8 cellular contexts compared by ENCODE assay signal in genomic region chr2:240893363-240893828, GRCh38. TPM values are rescaled to one million over a fixed set of nuclear protein-coding genes. Genes with fewer than 3 reads are reported as not detected.
DNase-seq lines count a peak whose midpoint lies in the region; TF ChIP-seq lines count a peak whose summit lies in the region.

No MANE protein-coding gene starts in this region.

- H3K36me3 ChIP-seq in OCI-LY3 (replicated peaks; ENCODE audit: low read depth, low read length) = no peaks in the 10 kb centered on the region

- TF ChIP-seq CTCF in OCI-LY3 (IDR thresholded peaks at IDR 0.05; ENCODE audit: low read depth, low read length) (no peak), fibroblast of the aortic adventitia (IDR thresholded peaks at IDR 0.05; ENCODE audit: insufficient read depth, low read length) (no peak)

- DNase-seq in NCI-H2227 (lab: John Stamatoyannopoulos, UW; ENCODE audit: unreplicated experiment) (peak; percentile 19), NCI-H2227 treated with DMSO at 0.1 percent for 48 hours (lab: John Stamatoyannopoulos, UW) (no peak), fibroblast of the aortic adventitia (ENCODE audit: low read depth) (peak; percentile 47), NCI-H446 treated with DMSO at 0.1 percent for 48 hours (lab: John Stamatoyannopoulos, UW) (no peak), NCI-H1417 (lab: John Stamatoyannopoulos, UW) (no peak), NCI-H1048 (lab: John Stamatoyannopoulos, UW) (no peak)
- peak; percentile 85 for DNase-seq in stimulated activated CD4-positive, alpha-beta T cell treated with anti-CD3 and anti-CD28 coated beads, Interleukin-15, amount 100 ng/mL, for 24 hours

- H3K27me3 ChIP-seq in OCI-LY3 (ENCODE audit: low read depth, low read length) = no peaks in the 10 kb centered on the region

- no peak overlapping the region for H2AFZ ChIP-seq in OCI-LY3 (ENCODE audit: low read depth, low read length)

- H3K79me2 ChIP-seq in OCI-LY3 (ENCODE audit: low read length) = no peaks in the 10 kb centered on the region

- no peak overlapping the region for H3K9ac ChIP-seq in OCI-LY3 (ENCODE audit: low read length)

- H3K4me2 ChIP-seq in OCI-LY3 (ENCODE audit: low read length) = peak overlapping the region; percentile 22

- H3K4me3 ChIP-seq in OCI-LY3 (ENCODE audit: low read length) = no peak overlapping the region
- H3K4me3 ChIP-seq in fibroblast of the aortic adventitia (ENCODE audit: low read depth, low read length) = no peak overlapping the region

- no peak overlapping the region for H3K27ac ChIP-seq in OCI-LY3 (ENCODE audit: low read length)

- no peaks in the 10 kb centered on the region for H3K4me1 ChIP-seq in OCI-LY3 (ENCODE audit: low read length)

- no peaks in the 10 kb centered on the region for H3K9me3 ChIP-seq in OCI-LY3 (ENCODE audit: insufficient read depth, low read length)

- H4K20me1 ChIP-seq in OCI-LY3 (ENCODE audit: insufficient read depth, low read length) = no peaks in the 10 kb centered on the region

RNA-seq across cellular contexts. Expression of gene MAB21L4, which starts 2.6 kb away (rescaled TPM):
- not detected in 2 replicates for total RNA-seq in fibroblast of the aortic adventitia (ENCODE audit: low replicate concordance)

RNA-seq across cellular contexts. Expression of gene CROCC2, which starts 12.7 kb away (rescaled TPM):
- total RNA-seq in fibroblast of the aortic adventitia (ENCODE audit: low replicate concordance) = under 0.01 and 0.41 TPM in 2 replicates

RNA-seq across cellular contexts. Expression of gene AGXT, which starts 24.8 kb away (rescaled TPM):
- total RNA-seq in fibroblast of the aortic adventitia (ENCODE audit: low replicate concordance) = not detected in 2 replicates

Comparison
In these comparisons a context has a peak if more than half of its experiments do, and no peak if none do; other contexts are left out.
1. DNase-seq: peak in NCI-H2227 (single experiment), fibroblast of the aortic adventitia (single experiment) and stimulated activated CD4-positive, alpha-beta T cell treated with anti-CD3 and anti-CD28 coated beads, Interleukin-15, amount 100 ng/mL, for 24 hours (single experiment); none in NCI-H2227 treated with DMSO at 0.1 percent for 48 hours (single experiment), NCI-H446 treated with DMSO at 0.1 percent for 48 hours (single experiment), NCI-H1417 (0 of 3) and NCI-H1048 (single experiment).